ENCODE assay signal across 20 cellular contexts in the genomic region with DNA sequence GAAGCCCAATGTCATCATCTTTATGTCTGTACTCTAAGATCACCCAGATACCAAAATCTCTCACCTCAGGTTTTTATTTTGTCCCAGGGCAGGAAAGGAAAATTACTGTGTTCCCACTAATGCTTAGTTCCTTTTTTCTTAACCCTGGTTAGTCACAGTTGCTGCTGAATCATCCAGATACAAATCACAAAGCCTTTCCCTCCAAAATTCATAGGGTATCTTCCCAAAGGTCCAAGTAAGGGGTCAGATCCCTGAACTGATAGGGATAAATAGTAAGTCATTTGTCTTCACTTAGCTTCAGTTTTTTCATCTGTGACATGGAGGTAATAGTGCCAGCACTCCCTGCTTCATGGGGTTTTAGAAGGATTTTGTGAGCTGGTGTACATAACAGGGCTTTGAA. TPM values are rescaled to one million over a fixed set of nuclear protein-coding genes. Genes with fewer than 3 reads are reported as not detected.
DNase-seq lines count a peak whose midpoint lies in the region; ATAC-seq, FAIRE-seq and TF ChIP-seq lines count a peak whose summit lies in the region.
"Had no signal": no experiment of that assay in that cellular context is flagged by ENCODE, and none has a peak within 500 bp of the region (broad histone marks: within the 10 kb centered on the region; RNA-seq: fewer than 3 reads in every experiment).

No MANE protein-coding gene starts in this region.

- H3K4me1 ChIP-seq in A549 (peaks cover 16% of the 10 kb centered on the region; the same call in 2 of the 3 replicates), GM23248 (ENCODE audit: insufficient read depth) (0 out of 2 replicates have a peak, but pooled peaks cover 6% of the 10 kb centered on the region)
- H3K4me1 ChIP-seq: adrenal gland, foreskin keratinocyte had no signal

- CTCF ChIA-PET in A549 (lab: Yijun Ruan, JAX) (interaction anchor here (1.6 to 2.4 kb wide), 2 partner anchors 9 to 238 kb away, joined by 5 to 6 read pairs; no protein-coding TSS in a partner anchor), RWPE1 (lab: Yijun Ruan, JAX) (no interaction called here)

- TF ChIP-seq POLR2A in A549 (IDR thresholded peaks at IDR 0.05; ENCODE audit: low read length): no peak

- H3K4me2 ChIP-seq in A549 (peak overlapping the region; percentile 79), GM23248 (ENCODE audit: unreplicated experiment) (no peak overlapping the region)

- no peaks in the 10 kb centered on the region for H4K20me1 ChIP-seq in GM23248 (ENCODE audit: insufficient read depth)

- FAIRE-seq in A549 (lab: Jason Lieb, UNC): no peak

- no peak overlapping the region for H2AFZ ChIP-seq in GM23248

- POLR2A ChIA-PET in A549 (lab: Yijun Ruan, JAX): no interaction called here
- POLR2A ChIA-PET in RWPE1 (lab: Yijun Ruan, JAX; ENCODE audit: low non-redundant PET): no interaction called here

- ATAC-seq in A549 (no peak), HG03378 (IDR thresholded peaks at IDR 0.05; ENCODE audit: unreplicated experiment) (no peak), GM18861 (IDR thresholded peaks at IDR 0.05; ENCODE audit: unreplicated experiment) (no peak)
- ATAC-seq: CD8-positive, alpha-beta T cell; foreskin keratinocyte; lower lobe of right lung had no signal

- no peak for TF ChIP-seq EP300 in A549 (IDR thresholded peaks at IDR 0.05)

- H3F3A ChIP-seq in GM23248 (ENCODE audit: insufficient read depth): no peaks in the 10 kb centered on the region

- H3K9me2 ChIP-seq in GM23248 (ENCODE audit: insufficient read depth): no peaks in the 10 kb centered on the region

- TF ChIP-seq RAD21 in A549 (conservative IDR thresholded peaks at IDR 0.05 in 1 of 2, IDR thresholded peaks at IDR 0.05 in 1 of 2): no peak

- H3K9me3 ChIP-seq in A549: no peaks in the 10 kb centered on the region
- H3K9me3 ChIP-seq in GM23248 (ENCODE audit: low read depth): no peaks in the 10 kb centered on the region
- H3K9me3 ChIP-seq: adrenal gland, lower lobe of right lung, suprapubic skin, vagina had no signal

- H3K4me3 ChIP-seq in A549: no peak overlapping the region
- H3K4me3 ChIP-seq in GM23248: no peak overlapping the region
- no peak overlapping the region for H3K4me3 ChIP-seq in fibroblast of mammary gland (ENCODE audit: control insufficient read depth, low read depth, low read length)
- H3K4me3 ChIP-seq: suprapubic skin, vagina had no signal

- no peaks in the 10 kb centered on the region for H3K79me2 ChIP-seq in GM23248 (ENCODE audit: insufficient read depth)

- H3K36me3 ChIP-seq in GM23248 (ENCODE audit: low read depth): no peaks in the 10 kb centered on the region
- H3K36me3 ChIP-seq: adrenal gland, lower lobe of right lung, suprapubic skin, vagina had no signal

- no peak overlapping the region for H3K9ac ChIP-seq in GM23248

- no peak for DNase-seq in A549 (ENCODE audit: low read depth in 1 of 2, low spot score in 1 of 2)
- peak; percentile 47 for DNase-seq in GM23248
- peak; percentile 6 for DNase-seq in RWPE1 (ENCODE audit: low spot score)
- DNase-seq in fibroblast of mammary gland (ENCODE audit: low read depth): peak; percentile 56
- no peak for DNase-seq in middle frontal gyrus (ENCODE audit: extremely low spot score, low spot score)
- DNase-seq: activated CD4-positive, CD25-positive, alpha-beta regulatory T cell treated with anti-CD3 and anti-CD28 coated beads, Interleukin-2, amount 50 U/mL, for 72 hours; activated CD8-positive, alpha-beta memory T cell treated with anti-CD3 and anti-CD28 coated beads for 24 hours; activated T-cell treated with anti-CD3 and anti-CD28 coated beads, Interleukin-2, amount 50 U/mL, for 24 hours; adrenal gland; CD8-positive, alpha-beta T cell; DMS53; foreskin keratinocyte; hippocampal formation; lower lobe of right lung; NCI-H2081 treated with DMSO at 0.1 percent for 48 hours; NK-92 treated with Interleukin-12 subunit alpha and Interleukin-12 subunit beta, amount 100 ng/mL, for 24 hours had no signal

- peaks cover 12% of the 10 kb centered on the region for H3K27me3 ChIP-seq in GM23248 (replicated peaks; ENCODE audit: insufficient read depth)
- H3K27me3 ChIP-seq: adrenal gland, vagina had no signal

- TF ChIP-seq CTCF in A549 (IDR thresholded peaks at IDR 0.05) (no peak), RWPE1 (conservative IDR thresholded peaks at IDR 0.05; ENCODE audit: low read depth) (no peak), fibroblast of mammary gland (conservative IDR thresholded peaks at IDR 0.05; ENCODE audit: control insufficient read depth, insufficient read depth, low read depth, low read length) (no peak)

- in situ Hi-C loops in GM23248 (cut with MboI): no loop called here

- H3K27ac ChIP-seq in A549: no peak overlapping the region
- no peak overlapping the region for H3K27ac ChIP-seq in GM23248
- no peak overlapping the region for H3K27ac ChIP-seq in RWPE1
- H3K27ac ChIP-seq: foreskin keratinocyte, lower lobe of right lung, suprapubic skin, vagina had no signal

TF ChIP-seq in A549, 52 proteins besides CTCF, POLR2A, EP300 and RAD21:
- peak; percentile 54; the same call in 1 of the 2 replicates for TF ChIP-seq GATA3 (IDR thresholded peaks at IDR 0.05; ENCODE audit: borderline replicate concordance)
- TF ChIP-seq HDAC2 (IDR thresholded peaks at IDR 0.05): no peak

RNA-seq across cellular contexts. Expression of a gene that starts 2.2 kb away (rescaled TPM):
- 1.6 and 2.2 TPM in 2 replicates for polyA plus RNA-seq in A549 (2011; rRNA removed)
- polyA plus RNA-seq in A549 (2012; cell fraction: cytosol; rRNA removed): 0.15 and 0.17 TPM in 2 replicates
- 0.10 and 0.11 TPM in 2 replicates for polyA plus RNA-seq in A549 (2012; cell fraction: nucleus; rRNA removed)
- polyA plus RNA-seq in A549 (2017; fragmentation: RNase III; extraction: RNeasy Plus Mini Kit Qiagen cat#74134 plus additional on column Dnase treatment): 0.56 to 1.6 TPM (median 1.2 TPM) in 3 replicates
- polyA minus RNA-seq in A549 (2011; rRNA and poly(A)+ RNA removed): 1.0 and 1.1 TPM in 2 replicates
- 0.13 and 0.22 TPM in 2 replicates for total RNA-seq in GM23248 (2014; rRNA removed; shearing (Covaris generic))
- polyA plus RNA-seq in GM23248 (2016; fragmentation: Nextera tagmentation; extraction: Ambion mirVana): 0.09 and 0.13 TPM in 2 replicates
- total RNA-seq: CD8-positive, alpha-beta T cell; foreskin keratinocyte had no signal
- polyA plus RNA-seq: foreskin keratinocyte had no signal

Comparison
In these comparisons a context has a peak if more than half of its experiments do, and no peak if none do; other contexts are left out.
1. DNase-seq: peak in GM23248 (single experiment), RWPE1 (single experiment) and fibroblast of mammary gland (single experiment); none in A549 (0 of 2) and middle frontal gyrus (single experiment).